Comparison of ENCODE assay signal across 1 cellular context in genomic region chr13:38686635-38687245, GRCh38.
TF ChIP-seq lines count a peak whose summit lies in the region.

Gene FREM2, plus strand, starts transcription at chr13:38687077. Its CDS starts 268 bp downstream, at chr13:38687345.

TF ChIP-seq in GM23338, 12 proteins besides CTCF, POLR2A, EP300 and RAD21 (continued from another document):
- TF ChIP-seq REST (IDR thresholded peaks at IDR 0.05; ENCODE audit: unreplicated experiment): peak; percentile 23
- peak; percentile 81 for TF ChIP-seq POLR2AphosphoS5 (IDR thresholded peaks at IDR 0.05; ENCODE audit: low read depth)
- TF ChIP-seq EZH2phosphoT487 (IDR thresholded peaks at IDR 0.05; ENCODE audit: unreplicated experiment): no peak
- no peak for TF ChIP-seq NANOG (IDR thresholded peaks at IDR 0.05; ENCODE audit: borderline replicate concordance)
